Comparison of ENCODE assay signal across 9 cellular contexts in the genomic region with DNA sequence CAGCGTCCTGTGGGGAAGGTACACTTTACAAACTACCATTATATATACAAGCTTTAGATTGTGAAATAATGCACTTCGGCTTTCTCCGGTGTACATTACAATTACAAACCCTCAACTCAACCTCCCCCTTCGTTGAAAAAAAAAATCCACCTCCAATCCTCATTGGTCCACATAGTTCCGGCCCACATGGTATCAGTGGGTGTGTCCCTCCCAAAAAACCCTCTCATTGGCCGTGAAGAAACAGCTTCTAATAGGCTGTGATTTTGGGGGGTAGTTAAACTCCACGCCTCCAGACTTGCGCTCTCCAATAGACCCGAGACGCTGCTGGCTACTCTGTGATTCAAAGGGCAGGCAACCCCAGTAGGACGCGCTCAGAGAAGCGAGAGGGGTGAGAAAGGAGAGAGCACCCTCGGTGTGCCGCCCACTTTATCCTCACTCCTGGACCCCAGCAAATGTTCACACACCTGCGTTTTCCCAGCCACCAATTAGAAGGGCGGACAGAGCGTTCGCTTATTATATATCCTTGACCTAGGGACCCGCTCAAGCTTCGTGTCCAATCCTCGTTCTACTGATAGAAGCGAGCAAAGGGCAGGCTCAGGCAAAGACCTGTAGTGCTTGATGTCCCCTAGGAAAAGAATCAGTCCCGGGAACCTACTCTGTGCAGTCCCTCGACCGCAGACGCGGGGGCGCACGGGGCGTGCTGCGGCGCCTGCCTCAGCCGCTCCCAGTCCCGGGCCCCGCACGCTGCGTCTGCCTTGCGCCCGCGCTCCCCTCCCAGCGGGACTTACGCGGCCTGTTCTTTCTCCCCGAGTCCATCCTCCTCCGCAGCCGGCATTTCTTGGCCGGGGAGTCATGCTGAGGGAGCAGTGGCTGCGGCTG. TPM values are rescaled to one million over a fixed set of nuclear protein-coding genes. Genes with fewer than 3 reads are reported as not detected.
DNase-seq lines count a peak whose midpoint lies in the region; ATAC-seq and TF ChIP-seq lines count a peak whose summit lies in the region.
"Had no signal": no experiment of that assay in that cellular context is flagged by ENCODE, and none has a peak within 500 bp of the region (broad histone marks: within the 10 kb centered on the region; RNA-seq: fewer than 3 reads in every experiment).

No MANE protein-coding gene starts in this region.

- TF ChIP-seq POLR2A in GM19193 (IDR thresholded peaks at IDR 0.05; ENCODE audit: extremely low read depth, insufficient read depth, insufficient read length): peak; percentile 96

- H3K9me3 Mint-ChIP-seq in activated CD4-positive, alpha-beta T cell treated with anti-CD3 and anti-CD28 coated beads for 36 hours (ENCODE audit: low read depth): no peaks in the 10 kb centered on the region
- H3K9me3 Mint-ChIP-seq: activated naive CD4-positive, alpha-beta T cell treated with anti-CD3 and anti-CD28 coated beads, Interleukin-2, amount 50 U/mL, for 24 hours had no signal

- peaks cover 6% of the 10 kb centered on the region for H3K4me1 Mint-ChIP-seq in activated CD4-positive, alpha-beta T cell treated with anti-CD3 and anti-CD28 coated beads for 36 hours

- peaks cover 7% of the 10 kb centered on the region for H3K4me1 ChIP-seq in BE2C

- H3K27ac Mint-ChIP-seq in activated CD4-positive, alpha-beta T cell treated with anti-CD3 and anti-CD28 coated beads for 36 hours: peak overlapping the region; percentile 32

- DNase-seq in BE2C: peak; percentile 84
- DNase-seq in NCI-H446 treated with DMSO at 0.1 percent for 48 hours (lab: John Stamatoyannopoulos, UW): peak; percentile 91
- peak; percentile 79 for DNase-seq in activated CD4-positive, alpha-beta T cell treated with anti-CD3 and anti-CD28 coated beads for 36 hours
- peak; percentile 96 for DNase-seq in dedifferentiated amniotic fluid mesenchymal stem cell (ENCODE audit: extremely low spot score)
- DNase-seq in left kidney (ENCODE audit: low read depth, low spot score): peak; percentile 98
- peak; percentile 63 to 67 for DNase-seq in stimulated activated CD4-positive, alpha-beta T cell treated with anti-CD3 and anti-CD28 coated beads, Interleukin-2, amount 100 ng/mL, for 24 hours

- H3K27me3 ChIP-seq in BE2C: no peaks in the 10 kb centered on the region

- TF ChIP-seq CTCF in BE2C (IDR thresholded peaks at IDR 0.05; ENCODE audit: low read depth, low read length): no peak

- POLR2A ChIA-PET in activated CD4-positive, alpha-beta T cell treated with anti-CD3 and anti-CD28 coated beads for 36 hours (lab: Charles Lee): interaction anchor here (0.6 to 1.8 kb wide), 6 partner anchors 12 to 653 kb away, joined by 3 to 22 read pairs (median 4); a partner anchor contains a TSS

- CTCF ChIA-PET in activated CD4-positive, alpha-beta T cell treated with anti-CD3 and anti-CD28 coated beads for 36 hours (lab: Charles Lee): interaction anchor here (0.7 to 1.2 kb wide), 6 partner anchors 25 to 654 kb away, joined by 3 read pairs; no protein-coding TSS in a partner anchor

- H3K9me3 ChIP-seq in BE2C: no peaks in the 10 kb centered on the region

- H3K36me3 Mint-ChIP-seq in activated CD4-positive, alpha-beta T cell treated with anti-CD3 and anti-CD28 coated beads for 36 hours (ENCODE audit: low read depth): peaks cover 2% of the 10 kb centered on the region
- H3K36me3 Mint-ChIP-seq: activated naive CD4-positive, alpha-beta T cell treated with anti-CD3 and anti-CD28 coated beads, Interleukin-2, amount 50 U/mL, for 24 hours had no signal

- intact Hi-C loops in activated CD4-positive, alpha-beta T cell treated with anti-CD3 and anti-CD28 coated beads for 36 hours (cut with DNase I, micrococcal nuclease): loop anchor here (1.0 to 10.0 kb wide), 5 partner anchors 57 to 1578 kb away; a partner anchor contains a TSS

- no peak overlapping the region for H3K4me3 Mint-ChIP-seq in activated CD4-positive, alpha-beta T cell treated with anti-CD3 and anti-CD28 coated beads for 36 hours

- ATAC-seq in HG03378 (IDR thresholded peaks at IDR 0.05; ENCODE audit: unreplicated experiment): peak; percentile 89
- ATAC-seq in activated CD4-positive, alpha-beta T cell treated with anti-CD3 and anti-CD28 coated beads for 36 hours: peak; percentile 87

- H3K4me3 ChIP-seq in BE2C (ENCODE audit: low read depth, low read length): peak overlapping the region; percentile 81

- H3K36me3 ChIP-seq in BE2C: peaks cover 3% of the 10 kb centered on the region; the same call in 1 of the 2 replicates

- peaks cover 7% of the 10 kb centered on the region for H3K27me3 Mint-ChIP-seq in activated CD4-positive, alpha-beta T cell treated with anti-CD3 and anti-CD28 coated beads for 36 hours

RNA-seq across cellular contexts. Expression of a gene that starts 1.0 kb away (rescaled TPM):
- polyA plus RNA-seq in BE2C (2012; ENCODE audit: insufficient read depth, insufficient read length, low read depth): 9.7 TPM
- total RNA-seq in activated CD4-positive, alpha-beta T cell treated with anti-CD3 and anti-CD28 coated beads for 36 hours: 1 to 10 TPM; 3.2 to 4.0 TPM

RNA-seq across cellular contexts. Expression of a gene that starts 57.3 kb away (rescaled TPM):
- polyA plus RNA-seq in BE2C (2012; ENCODE audit: insufficient read depth, insufficient read length, low read depth): 3.5 TPM
- total RNA-seq in activated CD4-positive, alpha-beta T cell treated with anti-CD3 and anti-CD28 coated beads for 36 hours: 10 to 100 TPM; 74.6 to 86.2 TPM

Comparison
In these comparisons a context has a peak if more than half of its experiments do, and no peak if none do; other contexts are left out.
1. Peak in every context shown above with its lines: DNase-seq, ATAC-seq and H3K4me3 ChIP-seq.